1 cellular context compared by ENCODE assay signal in the genomic region with DNA sequence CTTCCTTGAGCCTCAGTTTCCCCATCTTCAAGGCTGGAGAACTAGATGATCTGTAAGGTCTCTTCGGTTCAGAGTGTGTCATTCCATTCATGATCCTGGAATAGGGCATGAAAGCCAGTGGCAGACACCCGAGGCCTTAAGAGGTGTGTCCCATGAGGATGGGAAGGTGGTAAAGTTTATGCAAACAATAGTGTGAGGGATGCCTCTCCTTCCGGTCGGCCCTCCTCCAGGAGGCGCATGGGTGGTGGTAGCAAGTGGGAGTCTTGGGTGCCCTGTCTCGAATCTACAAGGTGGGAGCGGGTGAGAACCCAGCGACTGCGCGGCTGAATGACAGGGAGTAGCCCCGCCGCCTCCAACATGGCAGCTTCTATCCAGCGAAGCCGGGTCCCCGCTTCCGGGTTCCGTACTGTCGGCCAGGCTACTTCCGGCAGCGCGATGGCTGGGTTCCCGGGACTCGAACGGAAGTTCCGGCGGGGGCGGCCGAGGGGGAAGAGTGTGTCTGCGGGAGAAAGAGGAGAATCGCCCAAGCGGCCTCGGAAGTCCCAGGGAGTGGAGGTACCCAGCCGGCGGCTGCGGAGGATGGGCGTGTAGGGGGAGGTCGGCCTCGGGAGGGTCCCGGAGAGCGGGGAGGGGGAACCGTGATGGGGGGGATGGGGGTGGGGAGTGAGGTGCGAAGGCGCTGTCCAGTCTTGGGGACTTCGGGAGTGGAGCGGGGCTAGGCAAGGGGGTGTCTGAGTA.
TF ChIP-seq lines count a peak whose summit lies in the region.

A gene (plus strand): TSS at position 450 of the 738 bp plus-strand sequence. CDS start 1,538 bp downstream, outside the sequence.

TF ChIP-seq in HepG2, 621 proteins besides CTCF, POLR2A, EP300 and RAD21 (continued from another document and continues in another):
- TF ChIP-seq, protein P1, sequence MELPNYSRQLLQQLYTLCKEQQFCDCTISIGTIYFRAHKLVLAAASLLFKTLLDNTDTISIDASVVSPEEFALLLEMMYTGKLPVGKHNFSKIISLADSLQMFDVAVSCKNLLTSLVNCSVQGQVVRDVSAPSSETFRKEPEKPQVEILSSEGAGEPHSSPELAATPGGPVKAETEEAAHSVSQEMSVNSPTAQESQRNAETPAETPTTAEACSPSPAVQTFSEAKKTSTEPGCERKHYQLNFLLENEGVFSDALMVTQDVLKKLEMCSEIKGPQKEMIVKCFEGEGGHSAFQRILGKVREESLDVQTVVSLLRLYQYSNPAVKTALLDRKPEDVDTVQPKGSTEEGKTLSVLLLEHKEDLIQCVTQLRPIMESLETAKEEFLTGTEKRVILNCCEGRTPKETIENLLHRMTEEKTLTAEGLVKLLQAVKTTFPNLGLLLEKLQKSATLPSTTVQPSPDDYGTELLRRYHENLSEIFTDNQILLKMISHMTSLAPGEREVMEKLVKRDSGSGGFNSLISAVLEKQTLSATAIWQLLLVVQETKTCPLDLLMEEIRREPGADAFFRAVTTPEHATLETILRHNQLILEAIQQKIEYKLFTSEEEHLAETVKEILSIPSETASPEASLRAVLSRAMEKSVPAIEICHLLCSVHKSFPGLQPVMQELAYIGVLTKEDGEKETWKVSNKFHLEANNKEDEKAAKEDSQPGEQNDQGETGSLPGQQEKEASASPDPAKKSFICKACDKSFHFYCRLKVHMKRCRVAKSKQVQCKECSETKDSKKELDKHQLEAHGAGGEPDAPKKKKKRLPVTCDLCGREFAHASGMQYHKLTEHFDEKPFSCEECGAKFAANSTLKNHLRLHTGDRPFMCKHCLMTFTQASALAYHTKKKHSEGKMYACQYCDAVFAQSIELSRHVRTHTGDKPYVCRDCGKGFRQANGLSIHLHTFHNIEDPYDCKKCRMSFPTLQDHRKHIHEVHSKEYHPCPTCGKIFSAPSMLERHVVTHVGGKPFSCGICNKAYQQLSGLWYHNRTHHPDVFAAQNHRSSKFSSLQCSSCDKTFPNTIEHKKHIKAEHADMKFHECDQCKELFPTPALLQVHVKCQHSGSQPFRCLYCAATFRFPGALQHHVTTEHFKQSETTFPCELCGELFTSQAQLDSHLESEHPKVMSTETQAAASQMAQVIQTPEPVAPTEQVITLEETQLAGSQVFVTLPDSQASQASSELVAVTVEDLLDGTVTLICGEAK (IDR thresholded peaks at IDR 0.05) = peak; percentile 86
- TF ChIP-seq, protein P1 (CRISPR knock-in tag; IDR thresholded peaks at IDR 0.05) = no peak; the same call in 1 of the 2 replicates
- TF ChIP-seq, protein P2, sequence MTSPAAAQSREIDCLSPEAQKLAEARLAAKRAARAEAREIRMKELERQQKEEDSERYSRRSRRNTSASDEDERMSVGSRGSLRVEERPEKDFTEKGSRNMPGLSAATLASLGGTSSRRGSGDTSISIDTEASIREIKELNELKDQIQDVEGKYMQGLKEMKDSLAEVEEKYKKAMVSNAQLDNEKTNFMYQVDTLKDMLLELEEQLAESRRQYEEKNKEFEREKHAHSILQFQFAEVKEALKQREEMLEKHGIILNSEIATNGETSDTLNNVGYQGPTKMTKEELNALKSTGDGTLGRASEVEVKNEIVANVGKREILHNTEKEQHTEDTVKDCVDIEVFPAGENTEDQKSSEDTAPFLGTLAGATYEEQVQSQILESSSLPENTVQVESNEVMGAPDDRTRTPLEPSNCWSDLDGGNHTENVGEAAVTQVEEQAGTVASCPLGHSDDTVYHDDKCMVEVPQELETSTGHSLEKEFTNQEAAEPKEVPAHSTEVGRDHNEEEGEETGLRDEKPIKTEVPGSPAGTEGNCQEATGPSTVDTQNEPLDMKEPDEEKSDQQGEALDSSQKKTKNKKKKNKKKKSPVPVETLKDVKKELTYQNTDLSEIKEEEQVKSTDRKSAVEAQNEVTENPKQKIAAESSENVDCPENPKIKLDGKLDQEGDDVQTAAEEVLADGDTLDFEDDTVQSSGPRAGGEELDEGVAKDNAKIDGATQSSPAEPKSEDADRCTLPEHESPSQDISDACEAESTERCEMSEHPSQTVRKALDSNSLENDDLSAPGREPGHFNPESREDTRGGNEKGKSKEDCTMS (CRISPR knock-in tag; conservative IDR thresholded peaks at IDR 0.05) = no peak
- TF ChIP-seq ZBTB7B (CRISPR knock-in tag; IDR thresholded peaks at IDR 0.05) (no peak; the same call in 1 of the 2 replicates), ZSCAN22 (CRISPR knock-in tag; IDR thresholded peaks at IDR 0.05) (no peak), ZNF556 (CRISPR knock-in tag; IDR thresholded peaks at IDR 0.05; ENCODE audit: borderline replicate concordance) (no peak), ZZZ3 (CRISPR knock-in tag; IDR thresholded peaks at IDR 0.05; ENCODE audit: borderline replicate concordance) (no peak), DR1 (CRISPR knock-in tag; IDR thresholded peaks at IDR 0.05) (0 out of 2 replicates have a peak, but pooled peaks have one; percentile 23), NKX3-1 (CRISPR knock-in tag; IDR thresholded peaks at IDR 0.05) (no peak), ASH2L (IDR thresholded peaks at IDR 0.05; ENCODE audit: insufficient read length, low read depth, low read length) (peak; percentile 41), SAFB2 (CRISPR knock-in tag; IDR thresholded peaks at IDR 0.05; ENCODE audit: borderline replicate concordance, low read depth) (no peak), CCAR2 (optimal IDR thresholded peaks at IDR 0.05; ENCODE audit: low read depth, low read length) (no peak), ZBTB7A (CRISPR knock-in tag; IDR thresholded peaks at IDR 0.05) (no peak), GTF3A (CRISPR knock-in tag; conservative IDR thresholded peaks at IDR 0.05) (no peak), NFE2L1 (CRISPR knock-in tag; IDR thresholded peaks at IDR 0.05; ENCODE audit: borderline replicate concordance) (no peak), RBM39 (IDR thresholded peaks at IDR 0.05; ENCODE audit: low read depth, low read length, poor library complexity, severe bottlenecking) (peak; percentile 41), NBN (conservative IDR thresholded peaks at IDR 0.05) (no peak), HNRNPLL (IDR thresholded peaks at IDR 0.05; ENCODE audit: low read depth, low read length, poor library complexity, severe bottlenecking) (peak; percentile 76), ZNF572 (CRISPR knock-in tag; IDR thresholded peaks at IDR 0.05) (no peak), ZNF552 (CRISPR knock-in tag; IDR thresholded peaks at IDR 0.05; ENCODE audit: borderline replicate concordance) (peak; percentile 69; the same call in 1 of the 2 replicates), GABPB1 (CRISPR knock-in tag; IDR thresholded peaks at IDR 0.05) (peak; percentile 96), ZNF616 (CRISPR knock-in tag; IDR thresholded peaks at IDR 0.05; ENCODE audit: low read depth) (no peak), ZNF468 (CRISPR knock-in tag; IDR thresholded peaks at IDR 0.05) (0 out of 2 replicates have a peak, but pooled peaks have one; percentile 64), SMAD9 (CRISPR knock-in tag; IDR thresholded peaks at IDR 0.05) (no peak), CENPX (CRISPR knock-in tag; IDR thresholded peaks at IDR 0.05) (no peak), ARID2 (CRISPR knock-in tag; IDR thresholded peaks at IDR 0.05; ENCODE audit: borderline replicate concordance) (no peak), RBM22 (optimal IDR thresholded peaks at IDR 0.05; ENCODE audit: low read length) (no peak), CBFB (CRISPR knock-in tag; IDR thresholded peaks at IDR 0.05) (no peak), ZFP36 (IDR thresholded peaks at IDR 0.05; ENCODE audit: borderline replicate concordance, low read depth, low read length, partially characterized antibody) (no peak)
- TF ChIP-seq, protein P3, sequence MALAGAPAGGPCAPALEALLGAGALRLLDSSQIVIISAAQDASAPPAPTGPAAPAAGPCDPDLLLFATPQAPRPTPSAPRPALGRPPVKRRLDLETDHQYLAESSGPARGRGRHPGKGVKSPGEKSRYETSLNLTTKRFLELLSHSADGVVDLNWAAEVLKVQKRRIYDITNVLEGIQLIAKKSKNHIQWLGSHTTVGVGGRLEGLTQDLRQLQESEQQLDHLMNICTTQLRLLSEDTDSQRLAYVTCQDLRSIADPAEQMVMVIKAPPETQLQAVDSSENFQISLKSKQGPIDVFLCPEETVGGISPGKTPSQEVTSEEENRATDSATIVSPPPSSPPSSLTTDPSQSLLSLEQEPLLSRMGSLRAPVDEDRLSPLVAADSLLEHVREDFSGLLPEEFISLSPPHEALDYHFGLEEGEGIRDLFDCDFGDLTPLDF (CRISPR knock-in tag; IDR thresholded peaks at IDR 0.05) = no peak
- TF ChIP-seq, protein P4, sequence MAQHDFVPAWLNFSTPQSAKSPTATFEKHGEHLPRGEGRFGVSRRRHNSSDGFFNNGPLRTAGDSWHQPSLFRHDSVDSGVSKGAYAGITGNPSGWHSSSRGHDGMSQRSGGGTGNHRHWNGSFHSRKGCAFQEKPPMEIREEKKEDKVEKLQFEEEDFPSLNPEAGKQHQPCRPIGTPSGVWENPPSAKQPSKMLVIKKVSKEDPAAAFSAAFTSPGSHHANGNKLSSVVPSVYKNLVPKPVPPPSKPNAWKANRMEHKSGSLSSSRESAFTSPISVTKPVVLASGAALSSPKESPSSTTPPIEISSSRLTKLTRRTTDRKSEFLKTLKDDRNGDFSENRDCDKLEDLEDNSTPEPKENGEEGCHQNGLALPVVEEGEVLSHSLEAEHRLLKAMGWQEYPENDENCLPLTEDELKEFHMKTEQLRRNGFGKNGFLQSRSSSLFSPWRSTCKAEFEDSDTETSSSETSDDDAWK (CRISPR knock-in tag; IDR thresholded peaks at IDR 0.05) = no peak
- TF ChIP-seq, protein P5, sequence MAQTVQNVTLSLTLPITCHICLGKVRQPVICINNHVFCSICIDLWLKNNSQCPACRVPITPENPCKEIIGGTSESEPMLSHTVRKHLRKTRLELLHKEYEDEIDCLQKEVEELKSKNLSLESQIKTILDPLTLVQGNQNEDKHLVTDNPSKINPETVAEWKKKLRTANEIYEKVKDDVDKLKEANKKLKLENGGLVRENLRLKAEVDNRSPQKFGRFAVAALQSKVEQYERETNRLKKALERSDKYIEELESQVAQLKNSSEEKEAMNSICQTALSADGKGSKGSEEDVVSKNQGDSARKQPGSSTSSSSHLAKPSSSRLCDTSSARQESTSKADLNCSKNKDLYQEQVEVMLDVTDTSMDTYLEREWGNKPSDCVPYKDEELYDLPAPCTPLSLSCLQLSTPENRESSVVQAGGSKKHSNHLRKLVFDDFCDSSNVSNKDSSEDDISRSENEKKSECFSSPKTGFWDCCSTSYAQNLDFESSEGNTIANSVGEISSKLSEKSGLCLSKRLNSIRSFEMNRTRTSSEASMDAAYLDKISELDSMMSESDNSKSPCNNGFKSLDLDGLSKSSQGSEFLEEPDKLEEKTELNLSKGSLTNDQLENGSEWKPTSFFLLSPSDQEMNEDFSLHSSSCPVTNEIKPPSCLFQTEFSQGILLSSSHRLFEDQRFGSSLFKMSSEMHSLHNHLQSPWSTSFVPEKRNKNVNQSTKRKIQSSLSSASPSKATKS (CRISPR knock-in tag; IDR thresholded peaks at IDR 0.05) = no peak
- TF ChIP-seq, protein P6, sequence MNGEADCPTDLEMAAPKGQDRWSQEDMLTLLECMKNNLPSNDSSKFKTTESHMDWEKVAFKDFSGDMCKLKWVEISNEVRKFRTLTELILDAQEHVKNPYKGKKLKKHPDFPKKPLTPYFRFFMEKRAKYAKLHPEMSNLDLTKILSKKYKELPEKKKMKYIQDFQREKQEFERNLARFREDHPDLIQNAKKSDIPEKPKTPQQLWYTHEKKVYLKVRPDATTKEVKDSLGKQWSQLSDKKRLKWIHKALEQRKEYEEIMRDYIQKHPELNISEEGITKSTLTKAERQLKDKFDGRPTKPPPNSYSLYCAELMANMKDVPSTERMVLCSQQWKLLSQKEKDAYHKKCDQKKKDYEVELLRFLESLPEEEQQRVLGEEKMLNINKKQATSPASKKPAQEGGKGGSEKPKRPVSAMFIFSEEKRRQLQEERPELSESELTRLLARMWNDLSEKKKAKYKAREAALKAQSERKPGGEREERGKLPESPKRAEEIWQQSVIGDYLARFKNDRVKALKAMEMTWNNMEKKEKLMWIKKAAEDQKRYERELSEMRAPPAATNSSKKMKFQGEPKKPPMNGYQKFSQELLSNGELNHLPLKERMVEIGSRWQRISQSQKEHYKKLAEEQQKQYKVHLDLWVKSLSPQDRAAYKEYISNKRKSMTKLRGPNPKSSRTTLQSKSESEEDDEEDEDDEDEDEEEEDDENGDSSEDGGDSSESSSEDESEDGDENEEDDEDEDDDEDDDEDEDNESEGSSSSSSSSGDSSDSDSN (CRISPR knock-in tag; IDR thresholded peaks at IDR 0.05) = peak; percentile 59
- TF ChIP-seq, protein P7, sequence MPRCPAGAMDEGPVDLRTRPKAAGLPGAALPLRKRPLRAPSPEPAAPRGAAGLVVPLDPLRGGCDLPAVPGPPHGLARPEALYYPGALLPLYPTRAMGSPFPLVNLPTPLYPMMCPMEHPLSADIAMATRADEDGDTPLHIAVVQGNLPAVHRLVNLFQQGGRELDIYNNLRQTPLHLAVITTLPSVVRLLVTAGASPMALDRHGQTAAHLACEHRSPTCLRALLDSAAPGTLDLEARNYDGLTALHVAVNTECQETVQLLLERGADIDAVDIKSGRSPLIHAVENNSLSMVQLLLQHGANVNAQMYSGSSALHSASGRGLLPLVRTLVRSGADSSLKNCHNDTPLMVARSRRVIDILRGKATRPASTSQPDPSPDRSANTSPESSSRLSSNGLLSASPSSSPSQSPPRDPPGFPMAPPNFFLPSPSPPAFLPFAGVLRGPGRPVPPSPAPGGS (CRISPR knock-in tag; IDR thresholded peaks at IDR 0.05) = no peak
